ENCODE assay signal across 1 cellular context in the genomic region with DNA sequence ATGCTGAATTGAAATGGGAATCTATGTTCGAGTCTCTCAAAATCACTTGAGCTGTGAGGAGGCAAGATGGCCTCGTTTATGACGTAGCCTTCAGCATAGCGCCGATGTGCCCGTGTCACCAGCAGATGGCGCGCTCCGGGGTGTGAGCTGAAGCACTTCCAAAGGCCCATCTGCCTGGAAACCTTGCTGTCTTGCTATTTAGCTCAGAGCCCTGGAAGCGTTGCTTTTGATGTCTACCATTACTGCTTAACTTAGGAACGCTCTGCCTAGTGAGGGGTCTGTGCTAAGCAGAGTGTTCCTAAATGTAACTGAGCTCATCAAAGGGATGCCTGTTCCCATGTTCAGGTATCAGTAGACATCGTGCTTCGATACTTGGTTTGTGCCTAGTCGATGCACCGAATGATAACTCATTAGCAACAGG.
TF ChIP-seq lines count a peak whose summit lies in the region.

No MANE protein-coding gene starts in this region.

TF ChIP-seq in HepG2, 621 proteins besides CTCF, POLR2A, EP300 and RAD21 (continued from another document and continues in another):
- TF ChIP-seq, protein P1, sequence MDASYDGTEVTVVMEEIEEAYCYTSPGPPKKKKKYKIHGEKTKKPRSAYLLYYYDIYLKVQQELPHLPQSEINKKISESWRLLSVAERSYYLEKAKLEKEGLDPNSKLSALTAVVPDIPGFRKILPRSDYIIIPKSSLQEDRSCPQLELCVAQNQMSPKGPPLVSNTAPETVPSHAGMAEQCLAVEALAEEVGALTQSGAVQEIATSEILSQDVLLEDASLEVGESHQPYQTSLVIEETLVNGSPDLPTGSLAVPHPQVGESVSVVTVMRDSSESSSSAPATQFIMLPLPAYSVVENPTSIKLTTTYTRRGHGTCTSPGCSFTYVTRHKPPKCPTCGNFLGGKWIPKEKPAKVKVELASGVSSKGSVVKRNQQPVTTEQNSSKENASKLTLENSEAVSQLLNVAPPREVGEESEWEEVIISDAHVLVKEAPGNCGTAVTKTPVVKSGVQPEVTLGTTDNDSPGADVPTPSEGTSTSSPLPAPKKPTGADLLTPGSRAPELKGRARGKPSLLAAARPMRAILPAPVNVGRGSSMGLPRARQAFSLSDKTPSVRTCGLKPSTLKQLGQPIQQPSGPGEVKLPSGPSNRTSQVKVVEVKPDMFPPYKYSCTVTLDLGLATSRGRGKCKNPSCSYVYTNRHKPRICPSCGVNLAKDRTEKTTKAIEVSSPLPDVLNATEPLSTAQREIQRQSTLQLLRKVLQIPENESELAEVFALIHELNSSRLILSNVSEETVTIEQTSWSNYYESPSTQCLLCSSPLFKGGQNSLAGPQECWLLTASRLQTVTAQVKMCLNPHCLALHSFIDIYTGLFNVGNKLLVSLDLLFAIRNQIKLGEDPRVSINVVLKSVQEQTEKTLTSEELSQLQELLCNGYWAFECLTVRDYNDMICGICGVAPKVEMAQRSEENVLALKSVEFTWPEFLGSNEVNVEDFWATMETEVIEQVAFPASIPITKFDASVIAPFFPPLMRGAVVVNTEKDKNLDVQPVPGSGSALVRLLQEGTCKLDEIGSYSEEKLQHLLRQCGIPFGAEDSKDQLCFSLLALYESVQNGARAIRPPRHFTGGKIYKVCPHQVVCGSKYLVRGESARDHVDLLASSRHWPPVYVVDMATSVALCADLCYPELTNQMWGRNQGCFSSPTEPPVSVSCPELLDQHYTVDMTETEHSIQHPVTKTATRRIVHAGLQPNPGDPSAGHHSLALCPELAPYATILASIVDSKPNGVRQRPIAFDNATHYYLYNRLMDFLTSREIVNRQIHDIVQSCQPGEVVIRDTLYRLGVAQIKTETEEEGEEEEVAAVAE (CRISPR knock-in tag; IDR thresholded peaks at IDR 0.05; ENCODE audit: borderline replicate concordance) = peak; percentile 58; the same call in 1 of the 2 replicates
- TF ChIP-seq RFX1 (IDR thresholded peaks at IDR 0.05) (no peak), PITX1 (CRISPR knock-in tag; IDR thresholded peaks at IDR 0.05) (no peak; the same call in 1 of the 2 replicates), ZNF775 (CRISPR knock-in tag; IDR thresholded peaks at IDR 0.05; ENCODE audit: borderline replicate concordance) (no peak), NCOR1 (IDR thresholded peaks at IDR 0.05; ENCODE audit: borderline replicate concordance, low read length) (no peak), BCL6 (CRISPR knock-in tag; IDR thresholded peaks at IDR 0.05) (peak; percentile 54), ERF (CRISPR knock-in tag; IDR thresholded peaks at IDR 0.05) (peak; percentile 78; the same call in 1 of the 2 replicates), ZNF350 (CRISPR knock-in tag; IDR thresholded peaks at IDR 0.05; ENCODE audit: borderline replicate concordance, low read depth) (peak; percentile 69; the same call in 1 of the 2 replicates), SMAD9 (CRISPR knock-in tag; IDR thresholded peaks at IDR 0.05) (no peak), ZNF337 (CRISPR knock-in tag; IDR thresholded peaks at IDR 0.05; ENCODE audit: borderline replicate concordance, low read depth) (no peak), ZNF331 (CRISPR knock-in tag; IDR thresholded peaks at IDR 0.05) (peak; percentile 67; the same call in 1 of the 2 replicates), NFE2L2 (IDR thresholded peaks at IDR 0.05; ENCODE audit: low read length) (no peak), ZNF567 (CRISPR knock-in tag; IDR thresholded peaks at IDR 0.05; ENCODE audit: borderline replicate concordance) (peak; percentile 92; the same call in 1 of the 2 replicates), REXO4 (CRISPR knock-in tag; IDR thresholded peaks at IDR 0.05; ENCODE audit: borderline replicate concordance) (no peak), SALL1 (CRISPR knock-in tag; IDR thresholded peaks at IDR 0.05) (peak; percentile 98), RBM39 (IDR thresholded peaks at IDR 0.05; ENCODE audit: low read depth, low read length, poor library complexity, severe bottlenecking) (no peak), NR2C2 (CRISPR knock-in tag; IDR thresholded peaks at IDR 0.05; ENCODE audit: borderline replicate concordance) (no peak), GZF1 (CRISPR knock-in tag; IDR thresholded peaks at IDR 0.05) (no peak), ZNF557 (CRISPR knock-in tag; IDR thresholded peaks at IDR 0.05) (no peak), KMT2A (CRISPR knock-in tag; IDR thresholded peaks at IDR 0.05) (peak; percentile 76), MED13 (CRISPR knock-in tag; IDR thresholded peaks at IDR 0.05) (no peak), ZNF619 (CRISPR knock-in tag; IDR thresholded peaks at IDR 0.05) (no peak), SRSF4 (IDR thresholded peaks at IDR 0.05; ENCODE audit: low read depth, low read length, poor library complexity, severe bottlenecking) (no peak), ETV6 (CRISPR knock-in tag; conservative IDR thresholded peaks at IDR 0.05) (no peak), NFKBIZ (CRISPR knock-in tag; IDR thresholded peaks at IDR 0.05) (0 out of 2 replicates have a peak, but pooled peaks have one; percentile 30), ZNF562 (CRISPR knock-in tag; IDR thresholded peaks at IDR 0.05; ENCODE audit: borderline replicate concordance) (no peak)
- TF ChIP-seq, protein P2, sequence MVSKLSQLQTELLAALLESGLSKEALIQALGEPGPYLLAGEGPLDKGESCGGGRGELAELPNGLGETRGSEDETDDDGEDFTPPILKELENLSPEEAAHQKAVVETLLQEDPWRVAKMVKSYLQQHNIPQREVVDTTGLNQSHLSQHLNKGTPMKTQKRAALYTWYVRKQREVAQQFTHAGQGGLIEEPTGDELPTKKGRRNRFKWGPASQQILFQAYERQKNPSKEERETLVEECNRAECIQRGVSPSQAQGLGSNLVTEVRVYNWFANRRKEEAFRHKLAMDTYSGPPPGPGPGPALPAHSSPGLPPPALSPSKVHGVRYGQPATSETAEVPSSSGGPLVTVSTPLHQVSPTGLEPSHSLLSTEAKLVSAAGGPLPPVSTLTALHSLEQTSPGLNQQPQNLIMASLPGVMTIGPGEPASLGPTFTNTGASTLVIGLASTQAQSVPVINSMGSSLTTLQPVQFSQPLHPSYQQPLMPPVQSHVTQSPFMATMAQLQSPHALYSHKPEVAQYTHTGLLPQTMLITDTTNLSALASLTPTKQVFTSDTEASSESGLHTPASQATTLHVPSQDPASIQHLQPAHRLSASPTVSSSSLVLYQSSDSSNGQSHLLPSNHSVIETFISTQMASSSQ (IDR thresholded peaks at IDR 0.05; ENCODE audit: low read depth) = no peak
- TF ChIP-seq, protein P2 (CRISPR knock-in tag; IDR thresholded peaks at IDR 0.05; ENCODE audit: borderline replicate concordance) = no peak
- TF ChIP-seq, protein P3, sequence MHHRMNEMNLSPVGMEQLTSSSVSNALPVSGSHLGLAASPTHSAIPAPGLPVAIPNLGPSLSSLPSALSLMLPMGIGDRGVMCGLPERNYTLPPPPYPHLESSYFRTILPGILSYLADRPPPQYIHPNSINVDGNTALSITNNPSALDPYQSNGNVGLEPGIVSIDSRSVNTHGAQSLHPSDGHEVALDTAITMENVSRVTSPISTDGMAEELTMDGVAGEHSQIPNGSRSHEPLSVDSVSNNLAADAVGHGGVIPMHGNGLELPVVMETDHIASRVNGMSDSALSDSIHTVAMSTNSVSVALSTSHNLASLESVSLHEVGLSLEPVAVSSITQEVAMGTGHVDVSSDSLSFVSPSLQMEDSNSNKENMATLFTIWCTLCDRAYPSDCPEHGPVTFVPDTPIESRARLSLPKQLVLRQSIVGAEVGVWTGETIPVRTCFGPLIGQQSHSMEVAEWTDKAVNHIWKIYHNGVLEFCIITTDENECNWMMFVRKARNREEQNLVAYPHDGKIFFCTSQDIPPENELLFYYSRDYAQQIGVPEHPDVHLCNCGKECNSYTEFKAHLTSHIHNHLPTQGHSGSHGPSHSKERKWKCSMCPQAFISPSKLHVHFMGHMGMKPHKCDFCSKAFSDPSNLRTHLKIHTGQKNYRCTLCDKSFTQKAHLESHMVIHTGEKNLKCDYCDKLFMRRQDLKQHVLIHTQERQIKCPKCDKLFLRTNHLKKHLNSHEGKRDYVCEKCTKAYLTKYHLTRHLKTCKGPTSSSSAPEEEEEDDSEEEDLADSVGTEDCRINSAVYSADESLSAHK (CRISPR knock-in tag; IDR thresholded peaks at IDR 0.05; ENCODE audit: borderline replicate concordance) = no peak
- TF ChIP-seq, protein P4, sequence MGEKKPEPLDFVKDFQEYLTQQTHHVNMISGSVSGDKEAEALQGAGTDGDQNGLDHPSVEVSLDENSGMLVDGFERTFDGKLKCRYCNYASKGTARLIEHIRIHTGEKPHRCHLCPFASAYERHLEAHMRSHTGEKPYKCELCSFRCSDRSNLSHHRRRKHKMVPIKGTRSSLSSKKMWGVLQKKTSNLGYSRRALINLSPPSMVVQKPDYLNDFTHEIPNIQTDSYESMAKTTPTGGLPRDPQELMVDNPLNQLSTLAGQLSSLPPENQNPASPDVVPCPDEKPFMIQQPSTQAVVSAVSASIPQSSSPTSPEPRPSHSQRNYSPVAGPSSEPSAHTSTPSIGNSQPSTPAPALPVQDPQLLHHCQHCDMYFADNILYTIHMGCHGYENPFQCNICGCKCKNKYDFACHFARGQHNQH (CRISPR knock-in tag; IDR thresholded peaks at IDR 0.05) = peak; percentile 79; the same call in 1 of the 2 replicates
- TF ChIP-seq, protein P5, sequence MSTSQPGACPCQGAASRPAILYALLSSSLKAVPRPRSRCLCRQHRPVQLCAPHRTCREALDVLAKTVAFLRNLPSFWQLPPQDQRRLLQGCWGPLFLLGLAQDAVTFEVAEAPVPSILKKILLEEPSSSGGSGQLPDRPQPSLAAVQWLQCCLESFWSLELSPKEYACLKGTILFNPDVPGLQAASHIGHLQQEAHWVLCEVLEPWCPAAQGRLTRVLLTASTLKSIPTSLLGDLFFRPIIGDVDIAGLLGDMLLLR (CRISPR knock-in tag; IDR thresholded peaks at IDR 0.05) = no peak
- TF ChIP-seq, protein P6, sequence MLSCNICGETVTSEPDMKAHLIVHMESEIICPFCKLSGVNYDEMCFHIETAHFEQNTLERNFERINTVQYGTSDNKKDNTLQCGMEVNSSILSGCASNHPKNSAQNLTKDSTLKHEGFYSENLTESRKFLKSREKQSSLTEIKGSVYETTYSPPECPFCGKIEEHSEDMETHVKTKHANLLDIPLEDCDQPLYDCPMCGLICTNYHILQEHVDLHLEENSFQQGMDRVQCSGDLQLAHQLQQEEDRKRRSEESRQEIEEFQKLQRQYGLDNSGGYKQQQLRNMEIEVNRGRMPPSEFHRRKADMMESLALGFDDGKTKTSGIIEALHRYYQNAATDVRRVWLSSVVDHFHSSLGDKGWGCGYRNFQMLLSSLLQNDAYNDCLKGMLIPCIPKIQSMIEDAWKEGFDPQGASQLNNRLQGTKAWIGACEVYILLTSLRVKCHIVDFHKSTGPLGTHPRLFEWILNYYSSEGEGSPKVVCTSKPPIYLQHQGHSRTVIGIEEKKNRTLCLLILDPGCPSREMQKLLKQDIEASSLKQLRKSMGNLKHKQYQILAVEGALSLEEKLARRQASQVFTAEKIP (CRISPR knock-in tag; IDR thresholded peaks at IDR 0.05; ENCODE audit: borderline replicate concordance) = no peak
- TF ChIP-seq, protein P7, sequence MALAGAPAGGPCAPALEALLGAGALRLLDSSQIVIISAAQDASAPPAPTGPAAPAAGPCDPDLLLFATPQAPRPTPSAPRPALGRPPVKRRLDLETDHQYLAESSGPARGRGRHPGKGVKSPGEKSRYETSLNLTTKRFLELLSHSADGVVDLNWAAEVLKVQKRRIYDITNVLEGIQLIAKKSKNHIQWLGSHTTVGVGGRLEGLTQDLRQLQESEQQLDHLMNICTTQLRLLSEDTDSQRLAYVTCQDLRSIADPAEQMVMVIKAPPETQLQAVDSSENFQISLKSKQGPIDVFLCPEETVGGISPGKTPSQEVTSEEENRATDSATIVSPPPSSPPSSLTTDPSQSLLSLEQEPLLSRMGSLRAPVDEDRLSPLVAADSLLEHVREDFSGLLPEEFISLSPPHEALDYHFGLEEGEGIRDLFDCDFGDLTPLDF (CRISPR knock-in tag; IDR thresholded peaks at IDR 0.05) = no peak
- TF ChIP-seq, protein P8, sequence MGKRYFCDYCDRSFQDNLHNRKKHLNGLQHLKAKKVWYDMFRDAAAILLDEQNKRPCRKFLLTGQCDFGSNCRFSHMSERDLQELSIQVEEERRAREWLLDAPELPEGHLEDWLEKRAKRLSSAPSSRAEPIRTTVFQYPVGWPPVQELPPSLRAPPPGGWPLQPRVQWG (CRISPR knock-in tag; IDR thresholded peaks at IDR 0.05; ENCODE audit: borderline replicate concordance, low read depth) = no peak
- TF ChIP-seq, protein P9, sequence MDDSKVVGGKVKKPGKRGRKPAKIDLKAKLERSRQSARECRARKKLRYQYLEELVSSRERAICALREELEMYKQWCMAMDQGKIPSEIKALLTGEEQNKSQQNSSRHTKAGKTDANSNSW (CRISPR knock-in tag; IDR thresholded peaks at IDR 0.05; ENCODE audit: borderline replicate concordance) = no peak
- TF ChIP-seq, protein P10, sequence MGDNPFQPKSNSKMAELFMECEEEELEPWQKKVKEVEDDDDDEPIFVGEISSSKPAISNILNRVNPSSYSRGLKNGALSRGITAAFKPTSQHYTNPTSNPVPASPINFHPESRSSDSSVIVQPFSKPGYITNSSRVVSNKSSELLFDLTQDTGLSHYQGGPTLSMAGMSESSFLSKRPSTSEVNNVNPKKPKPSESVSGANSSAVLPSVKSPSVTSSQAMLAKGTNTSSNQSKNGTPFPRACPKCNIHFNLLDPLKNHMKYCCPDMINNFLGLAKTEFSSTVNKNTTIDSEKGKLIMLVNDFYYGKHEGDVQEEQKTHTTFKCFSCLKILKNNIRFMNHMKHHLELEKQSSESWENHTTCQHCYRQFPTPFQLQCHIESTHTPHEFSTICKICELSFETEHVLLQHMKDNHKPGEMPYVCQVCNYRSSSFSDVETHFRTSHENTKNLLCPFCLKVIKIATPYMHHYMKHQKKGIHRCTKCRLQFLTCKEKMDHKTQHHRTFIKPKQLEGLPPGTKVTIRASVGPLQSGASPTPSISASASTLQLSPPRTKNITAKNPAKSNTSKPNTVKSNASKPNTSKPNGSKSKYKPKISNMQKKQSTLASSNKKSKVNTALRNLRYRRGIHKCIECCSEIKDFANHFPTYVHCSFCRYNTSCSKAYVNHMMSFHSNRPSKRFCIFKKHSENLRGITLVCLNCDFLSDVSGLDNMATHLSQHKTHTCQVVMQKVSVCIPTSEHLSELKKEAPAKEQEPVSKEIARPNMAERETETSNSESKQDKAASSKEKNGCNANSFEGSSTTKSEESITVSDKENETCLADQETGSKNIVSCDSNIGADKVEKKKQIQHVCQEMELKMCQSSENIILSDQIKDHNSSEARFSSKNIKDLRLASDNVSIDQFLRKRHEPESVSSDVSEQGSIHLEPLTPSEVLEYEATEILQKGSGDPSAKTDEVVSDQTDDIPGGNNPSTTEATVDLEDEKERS (CRISPR knock-in tag; IDR thresholded peaks at IDR 0.05) = 0 out of 2 replicates have a peak, but pooled peaks have one; percentile 80
- TF ChIP-seq, protein P11, sequence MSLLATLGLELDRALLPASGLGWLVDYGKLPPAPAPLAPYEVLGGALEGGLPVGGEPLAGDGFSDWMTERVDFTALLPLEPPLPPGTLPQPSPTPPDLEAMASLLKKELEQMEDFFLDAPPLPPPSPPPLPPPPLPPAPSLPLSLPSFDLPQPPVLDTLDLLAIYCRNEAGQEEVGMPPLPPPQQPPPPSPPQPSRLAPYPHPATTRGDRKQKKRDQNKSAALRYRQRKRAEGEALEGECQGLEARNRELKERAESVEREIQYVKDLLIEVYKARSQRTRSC (CRISPR knock-in tag; IDR thresholded peaks at IDR 0.05; ENCODE audit: low read depth) = no peak
